Comparison of ENCODE assay signal across 14 cellular contexts in the genomic region with DNA sequence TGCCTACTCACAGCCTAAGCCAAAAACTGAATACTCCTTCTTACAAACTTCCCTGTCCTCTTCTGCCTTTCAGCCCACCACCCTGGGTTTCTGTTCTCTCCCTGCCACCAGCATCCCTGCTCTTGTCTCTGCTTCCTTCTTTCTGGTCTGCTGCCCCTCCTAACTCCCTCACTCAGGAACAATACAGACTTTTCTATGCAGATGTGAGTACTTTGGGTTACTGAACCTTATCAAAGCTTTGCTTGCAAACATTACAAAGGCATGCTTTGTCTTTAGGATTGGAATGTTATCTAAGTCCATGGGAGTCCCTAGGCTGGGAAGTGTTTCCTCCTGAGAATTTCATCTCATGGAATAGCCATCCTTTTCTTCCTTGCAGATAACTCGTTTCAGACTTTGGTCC. TPM values are rescaled to one million over a fixed set of nuclear protein-coding genes. Genes with fewer than 3 reads are reported as not detected.
"Had no signal": no experiment of that assay in that cellular context is flagged by ENCODE, and none has a peak within 500 bp of the region (broad histone marks: within the 10 kb centered on the region; RNA-seq: fewer than 3 reads in every experiment).

No MANE protein-coding gene starts in this region.

- H3K4me3 Mint-ChIP-seq: activated B cell treated with CpG ODN at 0.5 μM for 24 hours; activated CD4-positive, alpha-beta T cell treated with anti-CD3 and anti-CD28 coated beads, Interleukin-2, amount 10 ng/mL, durations not matched to agents 24 days and 14 days; activated naive CD4-positive, alpha-beta T cell treated with anti-CD3 and anti-CD28 coated beads for 36 hours; activated T-helper 17 cell treated with anti-CD3 and anti-CD28 coated beads, Interleukin-2, amount 50 U/mL, for 72 hours; immature natural killer cell; nephron had no signal

- H3K27ac ChIP-seq: coronary artery, heart right ventricle, left lung had no signal

- H3K9me3 Mint-ChIP-seq: activated B cell treated with CpG ODN at 0.5 μM for 24 hours; activated CD4-positive, alpha-beta T cell treated with anti-CD3 and anti-CD28 coated beads, Interleukin-2, amount 10 ng/mL, durations not matched to agents 24 days and 14 days; activated naive CD4-positive, alpha-beta T cell treated with anti-CD3 and anti-CD28 coated beads for 36 hours; activated T-helper 17 cell treated with anti-CD3 and anti-CD28 coated beads, Interleukin-2, amount 50 U/mL, for 72 hours; immature natural killer cell; nephron had no signal

- H3K27ac Mint-ChIP-seq: activated B cell treated with CpG ODN at 0.5 μM for 24 hours; activated CD4-positive, alpha-beta T cell treated with anti-CD3 and anti-CD28 coated beads, Interleukin-2, amount 10 ng/mL, durations not matched to agents 24 days and 14 days; activated naive CD4-positive, alpha-beta T cell treated with anti-CD3 and anti-CD28 coated beads for 36 hours; activated T-helper 17 cell treated with anti-CD3 and anti-CD28 coated beads, Interleukin-2, amount 50 U/mL, for 72 hours; immature natural killer cell; nephron had no signal

- H3K4me1 ChIP-seq: heart right ventricle, left lung had no signal

- H3K9me3 ChIP-seq: heart right ventricle, left lung had no signal

- DNase-seq: activated B cell treated with CpG ODN at 0.5 μM for 24 hours; activated CD4-positive, alpha-beta T cell treated with anti-CD3 and anti-CD28 coated beads, Interleukin-2, amount 10 ng/mL, durations not matched to agents 24 days and 14 days; activated naive CD4-positive, alpha-beta T cell treated with anti-CD3 and anti-CD28 coated beads for 36 hours; central memory CD4-positive, alpha-beta T cell; effector CD4-positive, alpha-beta T cell; heart right ventricle; immature natural killer cell; left lung; stimulated activated CD4-positive, alpha-beta T cell treated with anti-CD3 and anti-CD28 coated beads, Interleukin-2, amount 100 ng/mL, for 48 hours; stimulated activated CD8-positive, alpha-beta memory T cell treated with anti-CD3 and anti-CD28 coated beads, Interleukin-4, amount 100 ng/mL, for 48 hours; stimulated activated naive CD8-positive, alpha-beta T cell treated with anti-CD3 and anti-CD28 coated beads, Interleukin-15, Interleukin-2, amounts not matched to agents 100 U/mL and 50 U/mL, for 24 hours had no signal

- H3K4me1 Mint-ChIP-seq: activated CD4-positive, alpha-beta T cell treated with anti-CD3 and anti-CD28 coated beads, Interleukin-2, amount 10 ng/mL, durations not matched to agents 24 days and 14 days; activated T-helper 17 cell treated with anti-CD3 and anti-CD28 coated beads, Interleukin-2, amount 50 U/mL, for 72 hours; nephron had no signal

- H3K36me3 ChIP-seq: heart right ventricle, left lung had no signal

- ATAC-seq: activated T-helper 17 cell treated with anti-CD3 and anti-CD28 coated beads, Interleukin-2, amount 50 U/mL, for 72 hours; stimulated activated naive CD8-positive, alpha-beta T cell treated with anti-CD3 and anti-CD28 coated beads, Interleukin-15, Interleukin-2, amounts not matched to agents 100 U/mL and 50 U/mL, for 24 hours had no signal

- H3K4me3 ChIP-seq: coronary artery, heart right ventricle, left lung had no signal

- H3K36me3 Mint-ChIP-seq: immature natural killer cell had no signal

RNA-seq across cellular contexts. Expression of gene CNNM1, which starts 28.9 kb away (rescaled TPM):
- total RNA-seq: activated B cell treated with CpG ODN at 0.5 μM for 24 hours had no signal
